In genomic region chr12:52013626-52014310, GRCh38 we compare ENCODE assay signal across 17 cellular contexts. TPM values are rescaled to one million over a fixed set of nuclear protein-coding genes. Genes with fewer than 3 reads are reported as not detected.
DNase-seq lines count a peak whose midpoint lies in the region; ATAC-seq and TF ChIP-seq lines count a peak whose summit lies in the region.
"Had no signal": no experiment of that assay in that cellular context is flagged by ENCODE, and none has a peak within 500 bp of the region (broad histone marks: within the 10 kb centered on the region; RNA-seq: fewer than 3 reads in every experiment).

No MANE protein-coding gene starts in this region.

- no peak overlapping the region for H2BK120ac ChIP-seq in trophoblast cell (ENCODE audit: insufficient read depth, low read length, poor library complexity)

- no peak overlapping the region for H3K14ac ChIP-seq in trophoblast cell (ENCODE audit: low read length)

- DNase-seq in Right ventricle myocardium inferior (ENCODE audit: missing footprints) (peak; percentile 33), right atrium auricular region (ENCODE audit: low spot score) (no peak), kidney tubule cell (ENCODE audit: low spot score) (peak; percentile 33), trophoblast cell (no peak), COLO829 (ENCODE audit: low spot score) (no peak)
- DNase-seq in central memory CD4-positive, alpha-beta T cell: peak; percentile 10
- DNase-seq: 8988T, C1 segment of cervical spinal cord, DMS79, MM.1S, NCI-H1417, NCI-H2029 treated with DMSO at 0.1 percent for 48 hours, NCI-H524, SIG-M5 had no signal

- H3K36me3 ChIP-seq in right atrium auricular region (peaks cover 25% of the 10 kb centered on the region), trophoblast cell (ENCODE audit: control insufficient read depth in 1 of 2, insufficient read depth in 2 of 2, low read length in 2 of 2) (peaks cover 0 to 2% of the 10 kb centered on the region in 2 experiments)

- H3K4me1 ChIP-seq in right atrium auricular region (peaks cover 0 to 29% of the 10 kb centered on the region in 2 donors), trophoblast cell (ENCODE audit: control insufficient read depth in 1 of 2, insufficient read depth in 2 of 2, low read length in 2 of 2) (peaks cover 18 to 20% of the 10 kb centered on the region in 2 experiments)

- no peak for ATAC-seq in Right ventricle myocardium inferior
- no peak for ATAC-seq in HG02759 (IDR thresholded peaks at IDR 0.05; ENCODE audit: unreplicated experiment)
- no peak for ATAC-seq in HG02981 (IDR thresholded peaks at IDR 0.05; ENCODE audit: unreplicated experiment)

- H2BK12ac ChIP-seq in trophoblast cell (ENCODE audit: low read length): no peak overlapping the region

- no peak overlapping the region for H3K4me3 ChIP-seq in right atrium auricular region
- H3K4me3 ChIP-seq in trophoblast cell (ENCODE audit: low read depth, low read length): no peak overlapping the region

- no peak overlapping the region for H2BK5ac ChIP-seq in trophoblast cell (ENCODE audit: low read depth, low read length, poor library complexity)

- H3K18ac ChIP-seq in trophoblast cell (ENCODE audit: low read length): no peak overlapping the region

- TF ChIP-seq CTCF in right atrium auricular region (IDR thresholded peaks at IDR 0.05): no peak

- no peak overlapping the region for H4K91ac ChIP-seq in trophoblast cell (ENCODE audit: low read depth, low read length)

- H3K27me3 ChIP-seq in right atrium auricular region: no peaks in the 10 kb centered on the region
- H3K27me3 ChIP-seq in trophoblast cell (ENCODE audit: insufficient read depth, low read length): no peaks in the 10 kb centered on the region

- H2AFZ ChIP-seq in trophoblast cell (ENCODE audit: insufficient read depth, low read length, poor library complexity): no peak overlapping the region

- no peak overlapping the region for H3K4ac ChIP-seq in trophoblast cell (ENCODE audit: low read depth, low read length)

- H4K8ac ChIP-seq in trophoblast cell (ENCODE audit: low read depth, low read length): no peak overlapping the region

- no peak overlapping the region for H4K12ac ChIP-seq in trophoblast cell (ENCODE audit: low read depth, low read length)

- no peak overlapping the region for H3K23ac ChIP-seq in trophoblast cell (ENCODE audit: low read length)

- H3K79me1 ChIP-seq in trophoblast cell (ENCODE audit: low read length): peaks cover 3% of the 10 kb centered on the region

- no peak overlapping the region for H3K9ac ChIP-seq in trophoblast cell (ENCODE audit: low read length)
- H3K9ac ChIP-seq: KMS-11 had no signal

- whole genome bisulfite sequencing in trophoblast cell (ENCODE audit: extremely low coverage, insufficient coverage, insufficient read length): no CpG with 5 or more reads among the region's 16 CpGs

- no peak overlapping the region for H3K27ac ChIP-seq in right atrium auricular region
- peak overlapping the region; percentile 9 for H3K27ac ChIP-seq in trophoblast cell (ENCODE audit: low read depth, low read length)
- H3K27ac ChIP-seq: KMS-11 had no signal

- intact Hi-C loops in Right ventricle myocardium inferior (cut with DNase I): no loop called here

- H3K9me3 ChIP-seq in right atrium auricular region (no peaks in the 10 kb centered on the region), trophoblast cell (ENCODE audit: insufficient read depth, low read depth, low read length) (peaks cover 3% of the 10 kb centered on the region)

- H3K79me2 ChIP-seq in trophoblast cell (ENCODE audit: control insufficient read depth, insufficient read depth, low read length, poor library complexity): no peaks in the 10 kb centered on the region

- H3K4me2 ChIP-seq in trophoblast cell (ENCODE audit: low read length): no peak overlapping the region
- H3K4me2 ChIP-seq: KMS-11 had no signal

- H2AK5ac ChIP-seq in trophoblast cell (ENCODE audit: low read length): no peak overlapping the region

RNA-seq across cellular contexts. Expression of gene TAMALIN, which starts 7.0 kb away (rescaled TPM):
- 20.3 TPM for total RNA-seq in Right ventricle myocardium inferior
- 10 to 100 TPM; 17.6 to 23.2 TPM for total RNA-seq in right atrium auricular region
- polyA plus RNA-seq in trophoblast cell (2013): 2.2 and 2.6 TPM in 2 replicates

RNA-seq across cellular contexts. Expression of gene NR4A1, which starts 37.5 kb away (rescaled TPM):
- total RNA-seq in Right ventricle myocardium inferior: 40.6 TPM
- total RNA-seq in right atrium auricular region: 100 to 1,000 TPM; 150 to 238 TPM
- polyA plus RNA-seq in trophoblast cell (2013): 65.4 and 69.2 TPM in 2 replicates

RNA-seq across cellular contexts. Expression of gene ATG101, which starts 56.0 kb away (rescaled TPM):
- total RNA-seq in Right ventricle myocardium inferior (24.9 TPM), right atrium auricular region (10 to 100 TPM; 26.8 to 36.9 TPM)
- 42.6 and 44.2 TPM in 2 replicates for polyA plus RNA-seq in trophoblast cell (2013)

Comparison
In these comparisons a context has a peak if more than half of its experiments do, and no peak if none do; other contexts are left out.
1. DNase-seq: peak in Right ventricle myocardium inferior (single experiment), central memory CD4-positive, alpha-beta T cell (single experiment) and kidney tubule cell (single experiment); none in right atrium auricular region (single experiment), trophoblast cell (0 of 2) and COLO829 (single experiment).